22 cellular contexts compared by ENCODE assay signal in the genomic region with DNA sequence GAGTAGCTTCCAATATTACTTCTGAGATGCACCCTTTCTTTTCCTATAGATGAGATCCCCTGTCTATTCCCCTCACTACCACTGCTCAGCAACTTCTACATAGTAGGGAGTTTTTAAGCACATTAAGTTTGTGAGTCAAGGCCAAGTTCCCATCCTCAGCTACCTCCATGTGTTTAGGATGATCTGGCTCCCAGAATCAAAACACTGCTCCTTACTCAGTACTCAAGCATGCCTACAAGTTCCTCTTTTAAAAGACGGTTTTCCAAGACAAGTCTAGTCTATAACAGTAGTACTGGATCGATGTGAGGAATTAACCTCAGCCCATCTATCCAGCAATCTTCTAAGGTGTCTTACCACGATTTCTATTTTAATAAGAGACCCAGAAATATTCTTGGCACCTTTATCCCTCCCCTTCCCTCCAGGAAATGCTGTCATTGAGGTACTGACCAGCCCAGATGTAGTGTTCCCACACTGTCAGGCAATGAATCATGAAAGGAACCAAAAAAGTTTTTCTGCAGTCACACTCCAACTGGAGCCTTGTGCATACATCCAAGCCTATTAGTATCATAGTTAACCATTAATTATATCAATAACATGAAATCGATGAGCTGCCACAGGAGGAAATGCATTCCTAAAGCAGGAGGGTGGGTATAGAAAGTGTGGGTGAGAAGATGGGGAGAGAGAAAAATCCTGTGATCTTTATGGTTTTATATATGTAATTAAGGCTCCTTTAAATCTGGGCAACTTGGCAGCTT. TPM values are rescaled to one million over a fixed set of nuclear protein-coding genes. Genes with fewer than 3 reads are reported as not detected.
DNase-seq lines count a peak whose midpoint lies in the region; FAIRE-seq and TF ChIP-seq lines count a peak whose summit lies in the region.
"Had no signal": no experiment of that assay in that cellular context is flagged by ENCODE, and none has a peak within 500 bp of the region (broad histone marks: within the 10 kb centered on the region; RNA-seq: fewer than 3 reads in every experiment).

No MANE protein-coding gene starts in this region.

- no peaks in the 10 kb centered on the region for H3K9me2 ChIP-seq in hepatocyte (replicated peaks; ENCODE audit: insufficient read depth)

- in situ Hi-C loops in brain microvascular endothelial cell (cut with HindIII; ENCODE audit: low pct_ligation_motif_present, low sequenced_read_pairs) = no loop called here

- H3K79me2 ChIP-seq in hepatocyte = no peaks in the 10 kb centered on the region

- H3K27ac ChIP-seq in brain microvascular endothelial cell (peak overlapping the region; percentile 55), small intestine (ENCODE audit: low read depth in 1 of 2, low read length in 1 of 2) (no peak overlapping the region), hepatocyte (no peak overlapping the region), kidney (ENCODE audit: low read depth in 2 of 2, low read length in 2 of 2) (no peak overlapping the region)
- H3K27ac ChIP-seq: neural progenitor cell, SJSA1, uterus had no signal

- H3K9me3 ChIP-seq in small intestine (ENCODE audit: control insufficient read depth, low read depth) = no peaks in the 10 kb centered on the region
- no peaks in the 10 kb centered on the region for H3K9me3 ChIP-seq in hepatocyte (ENCODE audit: low read depth)
- no peaks in the 10 kb centered on the region for H3K9me3 ChIP-seq in kidney (ENCODE audit: control insufficient read depth in 1 of 2, low read length in 2 of 2)
- H3K9me3 ChIP-seq: sigmoid colon, SJSA1, uterus had no signal

- intact Hi-C loops in kidney (cut with DNase I) = no loop called here

- no peaks in the 10 kb centered on the region for H4K20me1 ChIP-seq in hepatocyte (ENCODE audit: insufficient read depth, poor library complexity, severe bottlenecking)

- no peak overlapping the region for H3K4me2 ChIP-seq in hepatocyte
- H3K4me2 ChIP-seq: neural progenitor cell had no signal

- FAIRE-seq in small intestine (lab: Jason Lieb, UNC) = no peak
- FAIRE-seq in kidney (lab: Jason Lieb, UNC) = no peak
- FAIRE-seq: GM12891 had no signal

- H3K36me3 ChIP-seq in brain microvascular endothelial cell (replicated peaks) (no peaks in the 10 kb centered on the region), small intestine (ENCODE audit: control insufficient read depth in 2 of 2, insufficient read depth in 2 of 2, low read length in 2 of 2) (no peaks in the 10 kb centered on the region), hepatocyte (replicated peaks; ENCODE audit: insufficient read depth, low read depth) (no peaks in the 10 kb centered on the region), kidney (ENCODE audit: control insufficient read depth in 1 of 2, insufficient read depth in 2 of 2, low read length in 2 of 2) (no peaks in the 10 kb centered on the region)
- H3K36me3 ChIP-seq: neural progenitor cell, sigmoid colon, SJSA1, uterus had no signal

- no peak overlapping the region for H3K4me3 ChIP-seq in brain microvascular endothelial cell (ENCODE audit: low read depth, low read length)
- H3K4me3 ChIP-seq in small intestine (ENCODE audit: low read depth in 1 of 2, low read length in 2 of 2) = no peak overlapping the region
- H3K4me3 ChIP-seq in hepatocyte = no peak overlapping the region
- no peak overlapping the region for H3K4me3 ChIP-seq in kidney (ENCODE audit: low read length in 2 of 2)
- H3K4me3 ChIP-seq: neural progenitor cell, sigmoid colon, SJSA1, uterus had no signal

- H3K9ac ChIP-seq in kidney (ENCODE audit: low read length in 2 of 2) = no peak overlapping the region
- H3K9ac ChIP-seq: neural progenitor cell had no signal

- H3K4me1 ChIP-seq in small intestine (ENCODE audit: control insufficient read depth in 2 of 2, insufficient read depth in 1 of 2, low read depth in 1 of 2, low read length in 1 of 2) = peaks cover 0 to 7% of the 10 kb centered on the region in 2 donors
- peaks cover 6% of the 10 kb centered on the region for H3K4me1 ChIP-seq in hepatocyte (ENCODE audit: insufficient read depth)
- H3K4me1 ChIP-seq in kidney (ENCODE audit: control insufficient read depth in 1 of 2, insufficient read depth in 1 of 2, low read depth in 1 of 2, low read length in 2 of 2) = no peaks in the 10 kb centered on the region
- H3K4me1 ChIP-seq: neural progenitor cell, uterus had no signal

- DNase-seq in HCEC 1CT (peak; percentile 62), brain microvascular endothelial cell (peak; percentile 50), glomerular endothelial cell (ENCODE audit: extremely low read depth, low read depth, low spot score) (peak; percentile 36), small intestine (peak; percentile 74), hepatocyte (ENCODE audit: low spot score) (no peak), NCI-H1694 (lab: John Stamatoyannopoulos, UW) (no peak), kidney (no peak)
- DNase-seq in stimulated activated CD4-positive, alpha-beta T cell treated with anti-CD3 and anti-CD28 coated beads, Interleukin-1b, Interleukin-23, amount 100 ng/mL, for 48 hours = no peak
- DNase-seq: activated CD4-positive, alpha-beta T cell treated with anti-CD3 and anti-CD28 coated beads, Interleukin-2, amount 10 ng/mL, durations not matched to agents 7 days and 5 days; activated naive CD8-positive, alpha-beta T cell treated with anti-CD3 and anti-CD28 coated beads for 36 hours; activated T-cell treated with anti-CD3 and anti-CD28 coated beads, Interleukin-2, amount 50 U/mL, for 24 hours; CD4-positive, CD25-positive, alpha-beta regulatory T cell; erythroblast; mesendoderm; NCI-H1417 treated with DMSO at 0.1 percent for 48 hours; NCI-H2227 treated with DMSO at 0.1 percent for 48 hours; sigmoid colon; uterus had no signal

- H2AFZ ChIP-seq in hepatocyte = no peak overlapping the region
- H2AFZ ChIP-seq: neural progenitor cell had no signal

- H3K27me3 ChIP-seq in brain microvascular endothelial cell (replicated peaks) = no peaks in the 10 kb centered on the region
- H3K27me3 ChIP-seq in small intestine (ENCODE audit: control insufficient read depth in 2 of 2, insufficient read depth in 2 of 2, low read length in 2 of 2) = no peaks in the 10 kb centered on the region
- H3K27me3 ChIP-seq in hepatocyte = no peaks in the 10 kb centered on the region
- H3K27me3 ChIP-seq: neural progenitor cell, sigmoid colon, SJSA1, uterus had no signal

- TF ChIP-seq CTCF in brain microvascular endothelial cell (IDR thresholded peaks at IDR 0.05; ENCODE audit: low read depth, low read length, missing control alignments) = no peak
- TF ChIP-seq CTCF in hepatocyte (IDR thresholded peaks at IDR 0.05; ENCODE audit: poor library complexity) = no peak
- no peak for TF ChIP-seq CTCF in kidney (IDR thresholded peaks at IDR 0.05; ENCODE audit: borderline replicate concordance, extremely low read depth, insufficient read depth)

- 12 to 53% (median 29%) methylated on average over 4 of the region's 4 CpGs for WGBS in small intestine, 3 donors
- 77% methylated on average over 4 of the region's 4 CpGs for WGBS in hepatocyte (ENCODE audit: low lambda C conversion rate, missing lambda C conversion rate)

RNA-seq across cellular contexts. Expression of gene AREG, which starts 29.6 kb away (rescaled TPM):
- 5.6 and 7.7 TPM in 2 replicates for total RNA-seq in glomerular endothelial cell
- 10 to 100 TPM in 1 of 3 donors, 1 to 10 TPM in 2; 1.3 to 13.2 (median 3.0) TPM for polyA plus RNA-seq in small intestine
- 116 and 128 TPM in 2 replicates for total RNA-seq in hepatocyte
- 129 and 135 TPM in 2 replicates for polyA plus RNA-seq in hepatocyte
- total RNA-seq in kidney = 11.8 TPM
- not detected for polyA plus RNA-seq in kidney (ENCODE audit: insufficient read depth, low read depth, low replicate concordance)
- total RNA-seq: cerebellum had no signal

Comparison
In these comparisons a context has a peak if more than half of its experiments do, and no peak if none do; other contexts are left out.
1. DNase-seq: peak in HCEC 1CT (single experiment), brain microvascular endothelial cell (single experiment), glomerular endothelial cell (single experiment) and small intestine (single experiment); none in stimulated activated CD4-positive, alpha-beta T cell treated with anti-CD3 and anti-CD28 coated beads, Interleukin-1b, Interleukin-23, amount 100 ng/mL, for 48 hours (single experiment), hepatocyte (single experiment), NCI-H1694 (single experiment) and kidney (single experiment).